1 cellular context compared by ENCODE assay signal in the genomic region with DNA sequence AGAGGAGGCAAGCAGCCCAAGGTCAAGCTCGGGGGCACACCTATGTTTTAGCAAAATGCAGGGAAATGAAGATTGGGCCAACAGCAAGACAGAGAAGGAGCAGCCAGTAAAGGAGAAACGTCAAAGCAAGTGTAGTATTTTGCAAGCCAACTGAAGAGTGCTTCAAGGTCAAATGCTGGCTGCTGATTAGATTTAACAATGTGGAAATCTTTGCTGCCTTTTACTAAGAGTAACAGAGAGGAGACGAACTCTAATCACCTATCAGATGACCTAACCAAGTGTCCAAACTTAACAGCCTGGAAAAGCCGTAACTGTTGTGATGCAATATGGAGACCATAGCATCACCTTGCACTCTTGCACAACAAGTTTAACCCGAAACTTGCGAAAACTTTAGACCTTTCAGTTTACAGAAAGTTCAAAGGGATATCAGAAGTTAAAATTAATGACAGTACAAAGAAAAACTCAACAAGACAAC.
TF ChIP-seq lines count a peak whose summit lies in the region.

No MANE protein-coding gene starts in this region.

TF ChIP-seq in HepG2, 621 proteins besides CTCF, POLR2A, EP300 and RAD21 (continued from another document and continues in another):
- no peak for TF ChIP-seq SOX6 (IDR thresholded peaks at IDR 0.05)
- peak; percentile 99 for TF ChIP-seq SOX6 (CRISPR knock-in tag; IDR thresholded peaks at IDR 0.05)
- TF ChIP-seq ZMYM3 (CRISPR knock-in tag; IDR thresholded peaks at IDR 0.05) = peak; percentile 79; the same call in 1 of the 2 replicates
- no peak for TF ChIP-seq PAX8 (CRISPR knock-in tag; IDR thresholded peaks at IDR 0.05; ENCODE audit: borderline replicate concordance)
- no peak; the same call in 1 of the 2 replicates for TF ChIP-seq ZNF605 (CRISPR knock-in tag; IDR thresholded peaks at IDR 0.05)
- no peak for TF ChIP-seq AGO1 (IDR thresholded peaks at IDR 0.05; ENCODE audit: low read depth, low read length, poor library complexity, severe bottlenecking)
- peak; percentile 51; the same call in 1 of the 2 replicates for TF ChIP-seq ELF1 (CRISPR knock-in tag; IDR thresholded peaks at IDR 0.05)
- TF ChIP-seq, protein P1, sequence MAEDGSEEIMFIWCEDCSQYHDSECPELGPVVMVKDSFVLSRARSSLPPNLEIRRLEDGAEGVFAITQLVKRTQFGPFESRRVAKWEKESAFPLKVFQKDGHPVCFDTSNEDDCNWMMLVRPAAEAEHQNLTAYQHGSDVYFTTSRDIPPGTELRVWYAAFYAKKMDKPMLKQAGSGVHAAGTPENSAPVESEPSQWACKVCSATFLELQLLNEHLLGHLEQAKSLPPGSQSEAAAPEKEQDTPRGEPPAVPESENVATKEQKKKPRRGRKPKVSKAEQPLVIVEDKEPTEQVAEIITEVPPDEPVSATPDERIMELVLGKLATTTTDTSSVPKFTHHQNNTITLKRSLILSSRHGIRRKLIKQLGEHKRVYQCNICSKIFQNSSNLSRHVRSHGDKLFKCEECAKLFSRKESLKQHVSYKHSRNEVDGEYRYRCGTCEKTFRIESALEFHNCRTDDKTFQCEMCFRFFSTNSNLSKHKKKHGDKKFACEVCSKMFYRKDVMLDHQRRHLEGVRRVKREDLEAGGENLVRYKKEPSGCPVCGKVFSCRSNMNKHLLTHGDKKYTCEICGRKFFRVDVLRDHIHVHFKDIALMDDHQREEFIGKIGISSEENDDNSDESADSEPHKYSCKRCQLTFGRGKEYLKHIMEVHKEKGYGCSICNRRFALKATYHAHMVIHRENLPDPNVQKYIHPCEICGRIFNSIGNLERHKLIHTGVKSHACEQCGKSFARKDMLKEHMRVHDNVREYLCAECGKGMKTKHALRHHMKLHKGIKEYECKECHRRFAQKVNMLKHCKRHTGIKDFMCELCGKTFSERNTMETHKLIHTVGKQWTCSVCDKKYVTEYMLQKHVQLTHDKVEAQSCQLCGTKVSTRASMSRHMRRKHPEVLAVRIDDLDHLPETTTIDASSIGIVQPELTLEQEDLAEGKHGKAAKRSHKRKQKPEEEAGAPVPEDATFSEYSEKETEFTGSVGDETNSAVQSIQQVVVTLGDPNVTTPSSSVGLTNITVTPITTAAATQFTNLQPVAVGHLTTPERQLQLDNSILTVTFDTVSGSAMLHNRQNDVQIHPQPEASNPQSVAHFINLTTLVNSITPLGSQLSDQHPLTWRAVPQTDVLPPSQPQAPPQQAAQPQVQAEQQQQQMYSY (CRISPR knock-in tag; IDR thresholded peaks at IDR 0.05) = no peak
- TF ChIP-seq ZNF30 (CRISPR knock-in tag; IDR thresholded peaks at IDR 0.05) = no peak
- no peak for TF ChIP-seq ZFP62 (CRISPR knock-in tag; IDR thresholded peaks at IDR 0.05)
- peak; percentile 97 for TF ChIP-seq PITX1 (CRISPR knock-in tag; IDR thresholded peaks at IDR 0.05)
- peak; percentile 34; the same call in 1 of the 2 replicates for TF ChIP-seq ZSCAN31 (CRISPR knock-in tag; IDR thresholded peaks at IDR 0.05; ENCODE audit: low read depth)
- TF ChIP-seq, protein P2, sequence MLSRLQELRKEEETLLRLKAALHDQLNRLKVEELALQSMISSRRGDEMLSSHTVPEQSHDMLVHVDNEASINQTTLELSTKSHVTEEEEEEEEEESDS (CRISPR knock-in tag; IDR thresholded peaks at IDR 0.05; ENCODE audit: borderline replicate concordance) = peak; percentile 88; the same call in 1 of the 2 replicates
- TF ChIP-seq, protein P3, sequence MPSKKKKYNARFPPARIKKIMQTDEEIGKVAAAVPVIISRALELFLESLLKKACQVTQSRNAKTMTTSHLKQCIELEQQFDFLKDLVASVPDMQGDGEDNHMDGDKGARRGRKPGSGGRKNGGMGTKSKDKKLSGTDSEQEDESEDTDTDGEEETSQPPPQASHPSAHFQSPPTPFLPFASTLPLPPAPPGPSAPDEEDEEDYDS (CRISPR knock-in tag; IDR thresholded peaks at IDR 0.05) = peak; percentile 64; the same call in 1 of the 2 replicates
- TF ChIP-seq ZNF652 (CRISPR knock-in tag; IDR thresholded peaks at IDR 0.05; ENCODE audit: borderline replicate concordance, low read depth) = peak; percentile 89
- no peak for TF ChIP-seq SRF (IDR thresholded peaks at IDR 0.05; ENCODE audit: low read depth, low read length)
- TF ChIP-seq NCOA2 (CRISPR knock-in tag; IDR thresholded peaks at IDR 0.05) = peak; percentile 100
- TF ChIP-seq PLRG1 (conservative IDR thresholded peaks at IDR 0.05) = no peak
- TF ChIP-seq SOX5 (CRISPR knock-in tag; IDR thresholded peaks at IDR 0.05; ENCODE audit: borderline replicate concordance) = peak; percentile 98
- TF ChIP-seq FOXO1 (CRISPR knock-in tag; IDR thresholded peaks at IDR 0.05) = peak; percentile 99
- TF ChIP-seq, protein P4, sequence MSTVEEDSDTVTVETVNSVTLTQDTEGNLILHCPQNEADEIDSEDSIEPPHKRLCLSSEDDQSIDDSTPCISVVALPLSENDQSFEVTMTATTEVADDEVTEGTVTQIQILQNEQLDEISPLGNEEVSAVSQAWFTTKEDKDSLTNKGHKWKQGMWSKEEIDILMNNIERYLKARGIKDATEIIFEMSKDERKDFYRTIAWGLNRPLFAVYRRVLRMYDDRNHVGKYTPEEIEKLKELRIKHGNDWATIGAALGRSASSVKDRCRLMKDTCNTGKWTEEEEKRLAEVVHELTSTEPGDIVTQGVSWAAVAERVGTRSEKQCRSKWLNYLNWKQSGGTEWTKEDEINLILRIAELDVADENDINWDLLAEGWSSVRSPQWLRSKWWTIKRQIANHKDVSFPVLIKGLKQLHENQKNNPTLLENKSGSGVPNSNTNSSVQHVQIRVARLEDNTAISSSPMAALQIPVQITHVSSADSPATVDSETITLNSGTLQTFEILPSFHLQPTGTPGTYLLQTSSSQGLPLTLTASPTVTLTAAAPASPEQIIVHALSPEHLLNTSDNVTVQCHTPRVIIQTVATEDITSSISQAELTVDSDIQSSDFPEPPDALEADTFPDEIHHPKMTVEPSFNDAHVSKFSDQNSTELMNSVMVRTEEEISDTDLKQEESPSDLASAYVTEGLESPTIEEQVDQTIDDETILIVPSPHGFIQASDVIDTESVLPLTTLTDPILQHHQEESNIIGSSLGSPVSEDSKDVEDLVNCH (CRISPR knock-in tag; IDR thresholded peaks at IDR 0.05) = no peak
- TF ChIP-seq AHR (CRISPR knock-in tag; IDR thresholded peaks at IDR 0.05) = no peak; the same call in 1 of the 2 replicates
- TF ChIP-seq, protein P5, sequence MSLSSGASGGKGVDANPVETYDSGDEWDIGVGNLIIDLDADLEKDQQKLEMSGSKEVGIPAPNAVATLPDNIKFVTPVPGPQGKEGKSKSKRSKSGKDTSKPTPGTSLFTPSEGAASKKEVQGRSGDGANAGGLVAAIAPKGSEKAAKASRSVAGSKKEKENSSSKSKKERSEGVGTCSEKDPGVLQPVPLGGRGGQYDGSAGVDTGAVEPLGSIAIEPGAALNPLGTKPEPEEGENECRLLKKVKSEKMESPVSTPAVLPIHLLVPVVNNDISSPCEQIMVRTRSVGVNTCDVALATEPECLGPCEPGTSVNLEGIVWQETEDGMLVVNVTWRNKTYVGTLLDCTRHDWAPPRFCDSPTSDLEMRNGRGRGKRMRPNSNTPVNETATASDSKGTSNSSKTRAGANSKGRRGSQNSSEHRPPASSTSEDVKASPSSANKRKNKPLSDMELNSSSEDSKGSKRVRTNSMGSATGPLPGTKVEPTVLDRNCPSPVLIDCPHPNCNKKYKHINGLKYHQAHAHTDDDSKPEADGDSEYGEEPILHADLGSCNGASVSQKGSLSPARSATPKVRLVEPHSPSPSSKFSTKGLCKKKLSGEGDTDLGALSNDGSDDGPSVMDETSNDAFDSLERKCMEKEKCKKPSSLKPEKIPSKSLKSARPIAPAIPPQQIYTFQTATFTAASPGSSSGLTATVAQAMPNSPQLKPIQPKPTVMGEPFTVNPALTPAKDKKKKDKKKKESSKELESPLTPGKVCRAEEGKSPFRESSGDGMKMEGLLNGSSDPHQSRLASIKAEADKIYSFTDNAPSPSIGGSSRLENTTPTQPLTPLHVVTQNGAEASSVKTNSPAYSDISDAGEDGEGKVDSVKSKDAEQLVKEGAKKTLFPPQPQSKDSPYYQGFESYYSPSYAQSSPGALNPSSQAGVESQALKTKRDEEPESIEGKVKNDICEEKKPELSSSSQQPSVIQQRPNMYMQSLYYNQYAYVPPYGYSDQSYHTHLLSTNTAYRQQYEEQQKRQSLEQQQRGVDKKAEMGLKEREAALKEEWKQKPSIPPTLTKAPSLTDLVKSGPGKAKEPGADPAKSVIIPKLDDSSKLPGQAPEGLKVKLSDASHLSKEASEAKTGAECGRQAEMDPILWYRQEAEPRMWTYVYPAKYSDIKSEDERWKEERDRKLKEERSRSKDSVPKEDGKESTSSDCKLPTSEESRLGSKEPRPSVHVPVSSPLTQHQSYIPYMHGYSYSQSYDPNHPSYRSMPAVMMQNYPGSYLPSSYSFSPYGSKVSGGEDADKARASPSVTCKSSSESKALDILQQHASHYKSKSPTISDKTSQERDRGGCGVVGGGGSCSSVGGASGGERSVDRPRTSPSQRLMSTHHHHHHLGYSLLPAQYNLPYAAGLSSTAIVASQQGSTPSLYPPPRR (CRISPR knock-in tag; IDR thresholded peaks at IDR 0.05; ENCODE audit: borderline replicate concordance) = peak; percentile 97
- TF ChIP-seq PAF1 (CRISPR knock-in tag; IDR thresholded peaks at IDR 0.05) = peak; percentile 91
- TF ChIP-seq ZMYM2 (CRISPR knock-in tag; IDR thresholded peaks at IDR 0.05) = peak; percentile 84
- TF ChIP-seq, protein P6, sequence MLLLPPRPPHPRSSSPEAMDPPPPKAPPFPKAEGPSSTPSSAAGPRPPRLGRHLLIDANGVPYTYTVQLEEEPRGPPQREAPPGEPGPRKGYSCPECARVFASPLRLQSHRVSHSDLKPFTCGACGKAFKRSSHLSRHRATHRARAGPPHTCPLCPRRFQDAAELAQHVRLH (CRISPR knock-in tag; IDR thresholded peaks at IDR 0.05; ENCODE audit: borderline replicate concordance, low read depth) = peak; percentile 82; the same call in 1 of the 2 replicates
- TF ChIP-seq, protein P7, sequence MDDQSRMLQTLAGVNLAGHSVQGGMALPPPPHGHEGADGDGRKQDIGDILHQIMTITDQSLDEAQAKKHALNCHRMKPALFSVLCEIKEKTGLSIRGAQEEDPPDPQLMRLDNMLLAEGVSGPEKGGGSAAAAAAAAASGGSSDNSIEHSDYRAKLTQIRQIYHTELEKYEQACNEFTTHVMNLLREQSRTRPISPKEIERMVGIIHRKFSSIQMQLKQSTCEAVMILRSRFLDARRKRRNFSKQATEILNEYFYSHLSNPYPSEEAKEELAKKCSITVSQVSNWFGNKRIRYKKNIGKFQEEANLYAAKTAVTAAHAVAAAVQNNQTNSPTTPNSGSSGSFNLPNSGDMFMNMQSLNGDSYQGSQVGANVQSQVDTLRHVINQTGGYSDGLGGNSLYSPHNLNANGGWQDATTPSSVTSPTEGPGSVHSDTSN (CRISPR knock-in tag; IDR thresholded peaks at IDR 0.05; ENCODE audit: borderline replicate concordance) = no peak
- TF ChIP-seq JDP2 (CRISPR knock-in tag; IDR thresholded peaks at IDR 0.05; ENCODE audit: borderline replicate concordance) = peak; percentile 78; the same call in 1 of the 2 replicates
- no peak for TF ChIP-seq KDM5B (CRISPR knock-in tag; IDR thresholded peaks at IDR 0.05; ENCODE audit: borderline replicate concordance)
- TF ChIP-seq, protein P8, sequence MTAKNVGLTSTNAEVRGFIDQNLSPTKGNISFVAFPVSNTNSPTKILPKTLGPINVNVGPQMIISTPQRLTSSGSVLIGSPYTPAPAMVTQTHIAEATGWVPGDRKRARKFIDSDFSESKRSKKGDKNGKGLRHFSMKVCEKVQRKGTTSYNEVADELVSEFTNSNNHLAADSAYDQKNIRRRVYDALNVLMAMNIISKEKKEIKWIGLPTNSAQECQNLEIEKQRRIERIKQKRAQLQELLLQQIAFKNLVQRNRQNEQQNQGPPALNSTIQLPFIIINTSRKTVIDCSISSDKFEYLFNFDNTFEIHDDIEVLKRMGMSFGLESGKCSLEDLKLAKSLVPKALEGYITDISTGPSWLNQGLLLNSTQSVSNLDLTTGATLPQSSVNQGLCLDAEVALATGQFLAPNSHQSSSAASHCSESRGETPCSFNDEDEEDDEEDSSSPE (CRISPR knock-in tag; IDR thresholded peaks at IDR 0.05) = no peak
- no peak for TF ChIP-seq GTF3A (CRISPR knock-in tag; conservative IDR thresholded peaks at IDR 0.05)
- TF ChIP-seq, protein P9, sequence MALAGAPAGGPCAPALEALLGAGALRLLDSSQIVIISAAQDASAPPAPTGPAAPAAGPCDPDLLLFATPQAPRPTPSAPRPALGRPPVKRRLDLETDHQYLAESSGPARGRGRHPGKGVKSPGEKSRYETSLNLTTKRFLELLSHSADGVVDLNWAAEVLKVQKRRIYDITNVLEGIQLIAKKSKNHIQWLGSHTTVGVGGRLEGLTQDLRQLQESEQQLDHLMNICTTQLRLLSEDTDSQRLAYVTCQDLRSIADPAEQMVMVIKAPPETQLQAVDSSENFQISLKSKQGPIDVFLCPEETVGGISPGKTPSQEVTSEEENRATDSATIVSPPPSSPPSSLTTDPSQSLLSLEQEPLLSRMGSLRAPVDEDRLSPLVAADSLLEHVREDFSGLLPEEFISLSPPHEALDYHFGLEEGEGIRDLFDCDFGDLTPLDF (CRISPR knock-in tag; IDR thresholded peaks at IDR 0.05) = peak; percentile 47; the same call in 1 of the 2 replicates
- TF ChIP-seq HNRNPUL1 (IDR thresholded peaks at IDR 0.05; ENCODE audit: low read depth, low read length) = no peak
- TF ChIP-seq, protein P10, sequence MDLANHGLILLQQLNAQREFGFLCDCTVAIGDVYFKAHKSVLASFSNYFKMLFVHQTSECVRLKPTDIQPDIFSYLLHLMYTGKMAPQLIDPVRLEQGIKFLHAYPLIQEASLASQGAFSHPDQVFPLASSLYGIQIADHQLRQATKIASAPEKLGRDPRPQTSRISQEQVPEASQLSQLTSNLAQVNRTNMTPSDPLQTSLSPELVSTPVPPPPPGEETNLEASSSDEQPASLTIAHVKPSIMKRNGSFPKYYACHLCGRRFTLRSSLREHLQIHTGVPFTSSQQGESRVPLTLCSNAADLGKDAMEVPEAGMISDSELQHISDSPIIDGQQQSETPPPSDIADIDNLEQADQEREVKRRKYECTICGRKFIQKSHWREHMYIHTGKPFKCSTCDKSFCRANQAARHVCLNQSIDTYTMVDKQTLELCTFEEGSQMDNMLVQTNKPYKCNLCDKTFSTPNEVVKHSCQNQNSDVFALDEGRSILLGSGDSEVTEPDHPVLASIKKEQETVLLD (CRISPR knock-in tag; IDR thresholded peaks at IDR 0.05; ENCODE audit: low read depth) = no peak
- TF ChIP-seq STAG1 (CRISPR knock-in tag; IDR thresholded peaks at IDR 0.05) = peak; percentile 38; the same call in 1 of the 2 replicates
- TF ChIP-seq PTBP1 (IDR thresholded peaks at IDR 0.05; ENCODE audit: low read depth, low read length, poor library complexity, severe bottlenecking) = no peak
- TF ChIP-seq ZNF720 (CRISPR knock-in tag; IDR thresholded peaks at IDR 0.05) = no peak
- peak; percentile 89; the same call in 1 of the 2 replicates for TF ChIP-seq RXRA (CRISPR knock-in tag; IDR thresholded peaks at IDR 0.05)
- TF ChIP-seq, protein P11, sequence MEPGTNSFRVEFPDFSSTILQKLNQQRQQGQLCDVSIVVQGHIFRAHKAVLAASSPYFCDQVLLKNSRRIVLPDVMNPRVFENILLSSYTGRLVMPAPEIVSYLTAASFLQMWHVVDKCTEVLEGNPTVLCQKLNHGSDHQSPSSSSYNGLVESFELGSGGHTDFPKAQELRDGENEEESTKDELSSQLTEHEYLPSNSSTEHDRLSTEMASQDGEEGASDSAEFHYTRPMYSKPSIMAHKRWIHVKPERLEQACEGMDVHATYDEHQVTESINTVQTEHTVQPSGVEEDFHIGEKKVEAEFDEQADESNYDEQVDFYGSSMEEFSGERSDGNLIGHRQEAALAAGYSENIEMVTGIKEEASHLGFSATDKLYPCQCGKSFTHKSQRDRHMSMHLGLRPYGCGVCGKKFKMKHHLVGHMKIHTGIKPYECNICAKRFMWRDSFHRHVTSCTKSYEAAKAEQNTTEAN (CRISPR knock-in tag; conservative IDR thresholded peaks at IDR 0.05) = peak; percentile 82
- TF ChIP-seq ZNF737 (CRISPR knock-in tag; IDR thresholded peaks at IDR 0.05; ENCODE audit: borderline replicate concordance) = no peak
- TF ChIP-seq ZNF251 (CRISPR knock-in tag; IDR thresholded peaks at IDR 0.05) = no peak
- TF ChIP-seq ZNF256 (CRISPR knock-in tag; conservative IDR thresholded peaks at IDR 0.05) = no peak
